15 cellular contexts compared by ENCODE assay signal in the genomic region with DNA sequence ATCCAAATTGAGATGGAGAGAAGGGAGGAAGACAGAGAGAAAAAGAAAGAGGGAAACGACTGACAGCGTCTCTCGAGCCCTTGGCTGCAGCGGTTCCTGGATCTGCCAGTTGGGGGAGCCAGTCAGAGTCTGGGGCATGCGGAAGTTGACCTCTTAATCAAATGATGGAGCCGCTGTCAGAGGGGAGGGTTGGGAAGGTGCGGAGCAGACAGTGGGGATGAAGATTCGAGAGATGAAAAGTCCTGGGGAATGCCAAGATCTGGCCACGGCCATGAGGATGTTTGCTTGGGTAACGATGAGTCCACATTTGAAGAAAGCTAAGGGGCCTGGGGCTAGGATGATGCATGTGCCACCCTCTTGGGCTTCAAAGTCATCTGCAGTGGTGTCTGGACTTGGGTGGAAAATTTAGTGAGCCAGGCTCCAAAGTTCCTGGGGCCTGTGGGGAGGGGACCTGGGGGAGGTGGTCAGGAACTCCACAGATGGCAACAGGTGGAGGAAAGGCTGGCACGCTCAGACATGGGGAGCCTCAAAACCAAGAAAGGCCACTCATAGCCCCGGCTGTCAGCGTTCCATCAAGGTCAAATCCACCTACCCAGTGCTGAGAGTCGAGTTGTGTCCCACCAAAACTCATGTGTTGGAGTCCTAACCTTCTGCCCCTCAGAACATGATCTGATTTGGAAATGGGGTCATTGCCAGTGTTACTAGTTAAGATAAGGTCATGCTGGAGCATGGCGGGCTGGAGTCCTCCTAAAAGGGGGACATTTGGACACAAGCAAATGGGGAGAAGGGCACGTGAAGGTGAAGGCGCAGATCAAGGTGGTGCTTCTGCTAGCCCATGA.
DNase-seq lines count a peak whose midpoint lies in the region; ATAC-seq and TF ChIP-seq lines count a peak whose summit lies in the region.
"Had no signal": no experiment of that assay in that cellular context is flagged by ENCODE, and none has a peak within 500 bp of the region (broad histone marks: within the 10 kb centered on the region; RNA-seq: fewer than 3 reads in every experiment).

No MANE protein-coding gene starts in this region.

- H2AFZ ChIP-seq in SK-N-SH (ENCODE audit: low read depth) (no peak overlapping the region), Karpas-422 (ENCODE audit: low read length) (no peak overlapping the region)

- H3K4me2 ChIP-seq in SK-N-SH (no peak overlapping the region), Karpas-422 (ENCODE audit: low read depth, low read length, poor library complexity, severe bottlenecking) (no peak overlapping the region)

- H3F3A ChIP-seq in SK-N-SH (replicated peaks; ENCODE audit: insufficient read depth): no peaks in the 10 kb centered on the region

- 51% methylated on average over 17 of the region's 17 CpGs for WGBS in SK-N-SH (ENCODE audit: low lambda C conversion rate)
- WGBS in sigmoid colon, 2 donors: 85% methylated on average over 17 of the region's 17 CpGs

- DNase-seq in SK-N-SH (peak; percentile 2), HEK293T (ENCODE audit: extremely low spot score) (no peak), sigmoid colon (peak; percentile 45), HuH-7.5 (ENCODE audit: low spot score) (no peak), Karpas-422 (no peak)
- DNase-seq: activated CD4-positive, alpha-beta T cell treated with anti-CD3 and anti-CD28 coated beads, Interleukin-2, amount 50 U/mL, for 1 hour; brain microvascular endothelial cell; C1 segment of cervical spinal cord; immature natural killer cell; NCI-H2081 treated with DMSO at 0.1 percent for 48 hours; stimulated activated CD4-positive, alpha-beta T cell treated with anti-CD3 and anti-CD28 coated beads, Interleukin-15, amount 100 ng/mL, for 24 hours had no signal

- no peak overlapping the region for H3K9ac ChIP-seq in SK-N-SH
- H3K9ac ChIP-seq in iPS-18a (ENCODE audit: low read length): no peak overlapping the region
- no peak overlapping the region for H3K9ac ChIP-seq in Karpas-422 (ENCODE audit: low read length)

- CTCF ChIA-PET in SK-N-SH (lab: Yijun Ruan, JAX) (interaction anchor here (1.0 kb wide), 1 partner anchor 10 kb away, joined by 4 read pairs; no protein-coding TSS in a partner anchor), HEK293T (lab: Yijun Ruan, JAX) (no interaction called here)

- TF ChIP-seq CTCF in SK-N-SH (IDR thresholded peaks at IDR 0.05) (no peak), sigmoid colon (IDR thresholded peaks at IDR 0.05) (no peak)

- ATAC-seq in SK-N-SH treated with all-trans-retinoic acid at 6 μM for 48 hours: no peak
- ATAC-seq in HG03520 (IDR thresholded peaks at IDR 0.05; ENCODE audit: unreplicated experiment): no peak

- POLR2A ChIA-PET in SK-N-SH (lab: Yijun Ruan, JAX): no interaction called here
- POLR2A ChIA-PET in HEK293T (lab: Yijun Ruan, JAX): no interaction called here

- intact Hi-C loops in sigmoid colon (cut with DNase I): no loop called here

- H3K27ac ChIP-seq in SK-N-SH (ENCODE audit: low read depth in 2 of 2, low read length in 1 of 2) (no peak overlapping the region), iPS-18a (ENCODE audit: low read length) (no peak overlapping the region), sigmoid colon (no peak overlapping the region), Karpas-422 (ENCODE audit: low read length) (no peak overlapping the region)
- H3K27ac ChIP-seq: 22Rv1, brain microvascular endothelial cell had no signal

- H3K4me3 ChIP-seq in SK-N-SH (ENCODE audit: low read depth in 2 of 2, low read length in 1 of 2) (no peak overlapping the region), iPS-18a (ENCODE audit: low read length) (peak overlapping the region; percentile 14), sigmoid colon (no peak overlapping the region), Karpas-422 (ENCODE audit: low read length) (no peak overlapping the region)

- no peak for TF ChIP-seq RAD21 in SK-N-SH (IDR thresholded peaks at IDR 0.05; ENCODE audit: low read length)

- H3K36me3 ChIP-seq in SK-N-SH (replicated peaks in 1 of 2; ENCODE audit: control insufficient read depth in 1 of 2, insufficient read depth in 2 of 2, low read length in 1 of 2) (no peaks in the 10 kb centered on the region), iPS-18a (ENCODE audit: control insufficient read depth, low read depth, low read length) (no peaks in the 10 kb centered on the region), sigmoid colon (no peaks in the 10 kb centered on the region), Karpas-422 (ENCODE audit: insufficient read depth, low read length) (no peaks in the 10 kb centered on the region)
- H3K36me3 ChIP-seq: brain microvascular endothelial cell had no signal

- H3K9me3 ChIP-seq in SK-N-SH: no peaks in the 10 kb centered on the region
- H3K9me3 ChIP-seq in iPS-18a (ENCODE audit: control insufficient read depth, low read depth, low read length): no peaks in the 10 kb centered on the region
- H3K9me3 ChIP-seq in sigmoid colon: no peaks in the 10 kb centered on the region
- H3K9me3 ChIP-seq in Karpas-422 (ENCODE audit: low read length): no peaks in the 10 kb centered on the region

- H4K20me1 ChIP-seq in SK-N-SH (ENCODE audit: insufficient read depth) (no peaks in the 10 kb centered on the region), Karpas-422 (ENCODE audit: insufficient read depth, low read depth, low read length) (no peaks in the 10 kb centered on the region)

- no peaks in the 10 kb centered on the region for H3K9me2 ChIP-seq in SK-N-SH
- H3K9me2 ChIP-seq in Karpas-422 (replicated peaks; ENCODE audit: insufficient read depth, low read length): no peaks in the 10 kb centered on the region

- peaks cover 0 to 12% of the 10 kb centered on the region in 2 experiments; a peak in 1 of 4 replicates for H3K4me1 ChIP-seq in SK-N-SH (ENCODE audit: control insufficient read depth in 1 of 2, insufficient read depth in 2 of 2, low read depth in 1 of 2, low read length in 1 of 2)
- no peaks in the 10 kb centered on the region for H3K4me1 ChIP-seq in iPS-18a (ENCODE audit: control insufficient read depth, low read depth, low read length)
- H3K4me1 ChIP-seq in sigmoid colon: peaks cover 0 to 21% (median 12%) of the 10 kb centered on the region in 4 donors
- H3K4me1 ChIP-seq in Karpas-422 (ENCODE audit: low read length): no peaks in the 10 kb centered on the region

- TF ChIP-seq POLR2A in sigmoid colon (IDR thresholded peaks at IDR 0.05): no peak

- H3K27me3 ChIP-seq in SK-N-SH (ENCODE audit: insufficient read depth) (no peaks in the 10 kb centered on the region), iPS-18a (ENCODE audit: control insufficient read depth, insufficient read depth, low read length) (no peaks in the 10 kb centered on the region), sigmoid colon (no peaks in the 10 kb centered on the region), Karpas-422 (ENCODE audit: low read length) (no peaks in the 10 kb centered on the region)
- H3K27me3 ChIP-seq: brain microvascular endothelial cell had no signal

- TF ChIP-seq EP300 in SK-N-SH (IDR thresholded peaks at IDR 0.05; ENCODE audit: borderline replicate concordance in 1 of 2, low read depth in 1 of 2, low read length in 1 of 2) (no peak), sigmoid colon (IDR thresholded peaks at IDR 0.05) (no peak)

- H3K79me2 ChIP-seq in SK-N-SH (ENCODE audit: insufficient read depth): no peaks in the 10 kb centered on the region
- H3K79me2 ChIP-seq in Karpas-422 (ENCODE audit: low read length): no peaks in the 10 kb centered on the region

TF ChIP-seq in SK-N-SH, 30 proteins besides CTCF, POLR2A, EP300 and RAD21:
- TF ChIP-seq, protein P1, sequence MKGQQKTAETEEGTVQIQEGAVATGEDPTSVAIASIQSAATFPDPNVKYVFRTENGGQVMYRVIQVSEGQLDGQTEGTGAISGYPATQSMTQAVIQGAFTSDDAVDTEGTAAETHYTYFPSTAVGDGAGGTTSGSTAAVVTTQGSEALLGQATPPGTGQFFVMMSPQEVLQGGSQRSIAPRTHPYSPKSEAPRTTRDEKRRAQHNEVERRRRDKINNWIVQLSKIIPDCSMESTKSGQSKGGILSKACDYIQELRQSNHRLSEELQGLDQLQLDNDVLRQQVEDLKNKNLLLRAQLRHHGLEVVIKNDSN (IDR thresholded peaks at IDR 0.05; ENCODE audit: borderline replicate concordance, low read depth): no peak
- no peak for TF ChIP-seq MEF2A (IDR thresholded peaks at IDR 0.05; ENCODE audit: borderline replicate concordance, low read depth)
- TF ChIP-seq RXRA (IDR thresholded peaks at IDR 0.05; ENCODE audit: borderline replicate concordance, low read depth): no peak

TF ChIP-seq in SK-N-SH treated with all-trans-retinoic acid at 6 μM for 48 hours, 23 proteins besides CTCF, POLR2A, EP300 and RAD21 (continues in another document):
- TF ChIP-seq, protein P2, sequence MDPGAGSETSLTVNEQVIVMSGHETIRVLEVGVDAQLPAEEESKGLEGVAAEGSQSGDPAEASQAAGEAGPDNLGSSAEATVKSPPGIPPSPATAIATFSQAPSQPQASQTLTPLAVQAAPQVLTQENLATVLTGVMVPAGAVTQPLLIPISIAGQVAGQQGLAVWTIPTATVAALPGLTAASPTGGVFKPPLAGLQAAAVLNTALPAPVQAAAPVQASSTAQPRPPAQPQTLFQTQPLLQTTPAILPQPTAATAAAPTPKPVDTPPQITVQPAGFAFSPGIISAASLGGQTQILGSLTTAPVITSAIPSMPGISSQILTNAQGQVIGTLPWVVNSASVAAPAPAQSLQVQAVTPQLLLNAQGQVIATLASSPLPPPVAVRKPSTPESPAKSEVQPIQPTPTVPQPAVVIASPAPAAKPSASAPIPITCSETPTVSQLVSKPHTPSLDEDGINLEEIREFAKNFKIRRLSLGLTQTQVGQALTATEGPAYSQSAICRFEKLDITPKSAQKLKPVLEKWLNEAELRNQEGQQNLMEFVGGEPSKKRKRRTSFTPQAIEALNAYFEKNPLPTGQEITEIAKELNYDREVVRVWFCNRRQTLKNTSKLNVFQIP (CRISPR knock-in tag; IDR thresholded peaks at IDR 0.05; ENCODE audit: borderline replicate concordance, low read depth): no peak
- TF ChIP-seq TCF4 (CRISPR knock-in tag; IDR thresholded peaks at IDR 0.05; ENCODE audit: borderline replicate concordance): no peak

TF ChIP-seq in HEK293T, 16 proteins besides CTCF, POLR2A, EP300 and RAD21:
- TF ChIP-seq HDGF (IDR thresholded peaks at IDR 0.05; ENCODE audit: borderline replicate concordance) (no peak), TARDBP (IDR thresholded peaks at IDR 0.05) (no peak)
- TF ChIP-seq, protein P3, sequence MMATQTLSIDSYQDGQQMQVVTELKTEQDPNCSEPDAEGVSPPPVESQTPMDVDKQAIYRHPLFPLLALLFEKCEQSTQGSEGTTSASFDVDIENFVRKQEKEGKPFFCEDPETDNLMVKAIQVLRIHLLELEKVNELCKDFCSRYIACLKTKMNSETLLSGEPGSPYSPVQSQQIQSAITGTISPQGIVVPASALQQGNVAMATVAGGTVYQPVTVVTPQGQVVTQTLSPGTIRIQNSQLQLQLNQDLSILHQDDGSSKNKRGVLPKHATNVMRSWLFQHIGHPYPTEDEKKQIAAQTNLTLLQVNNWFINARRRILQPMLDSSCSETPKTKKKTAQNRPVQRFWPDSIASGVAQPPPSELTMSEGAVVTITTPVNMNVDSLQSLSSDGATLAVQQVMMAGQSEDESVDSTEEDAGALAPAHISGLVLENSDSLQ (IDR thresholded peaks at IDR 0.05): peak; percentile 17; the same call in 1 of the 2 replicates
TF ChIP-seq in HEK293T: peak in this region for 1.

Comparison
In these comparisons a context has a peak if more than half of its experiments do, and no peak if none do; other contexts are left out.
1. DNase-seq: peak in SK-N-SH (single experiment) and sigmoid colon (single experiment); none in HEK293T (single experiment), HuH-7.5 (single experiment) and Karpas-422 (single experiment).